Comparison of ENCODE assay signal across 26 cellular contexts in the genomic region with DNA sequence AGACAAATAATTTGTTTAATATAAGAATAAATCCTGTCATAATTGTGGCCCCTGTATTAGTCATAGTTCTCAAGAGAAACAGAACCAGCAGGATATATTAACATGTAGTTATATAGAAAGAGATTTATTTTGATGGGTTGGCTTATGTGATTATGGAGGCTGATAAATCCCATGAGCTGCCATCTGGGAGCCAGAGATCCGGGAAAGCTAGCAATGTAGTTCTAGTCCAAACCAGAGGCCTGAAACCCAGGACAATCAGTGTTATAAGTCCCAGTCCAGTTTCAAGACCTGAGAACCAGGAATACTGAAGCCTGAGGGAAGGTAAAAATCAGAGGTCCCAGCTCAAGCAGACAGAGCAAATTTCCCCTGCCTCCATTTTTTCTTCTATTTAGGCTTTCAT.
"Had no signal": no experiment of that assay in that cellular context is flagged by ENCODE, and none has a peak within 500 bp of the region (broad histone marks: within the 10 kb centered on the region; RNA-seq: fewer than 3 reads in every experiment).

No MANE protein-coding gene starts in this region.

- H3K4me3 ChIP-seq: ovary, psoas muscle, right lobe of liver, sigmoid colon, stomach, thoracic aorta, thyroid gland, tibial nerve, upper lobe of left lung, vagina had no signal

- H3K27me3 ChIP-seq: neutrophil, ovary, right lobe of liver, sigmoid colon, stomach, thyroid gland, tibial nerve, upper lobe of left lung, vagina had no signal

- ATAC-seq: natural killer cell treated with Interleukin-12 subunit alpha and Interleukin-12 subunit beta and Interleukin-15 and Interleukin-18, amount 100 ng/mL, for 72 hours; psoas muscle; right cardiac atrium; right lobe of liver; stimulated activated effector memory CD8-positive, alpha-beta T cell treated with anti-CD3 and anti-CD28 coated beads, Interleukin-12 subunit alpha, Interleukin-12 subunit beta, amount 100 ng/mL, for 72 hours; stimulated activated naive B cell treated with anti-CD40 and anti-IgM and Interleukin-4, amounts not matched to agents 10 μg/mL and 1 μg/mL and 100 μg/mL, for 72 hours had no signal

- H3K9me3 ChIP-seq: neutrophil, ovary, psoas muscle, right lobe of liver, sigmoid colon, stomach, thoracic aorta, thyroid gland, tibial nerve, vagina had no signal

- DNase-seq: nephron progenitor cell; nucleus accumbens; ovary; posterior cingulate gyrus; psoas muscle; right cardiac atrium; right lobe of liver; sigmoid colon; small intestine; stimulated activated CD4-positive, alpha-beta T cell treated with anti-CD3 and anti-CD28 coated beads, Interleukin-15, amount 100 ng/mL, for 24 hours; stimulated activated CD4-positive, alpha-beta T cell treated with anti-CD3 and anti-CD28 coated beads, Interleukin-2, amount 100 ng/mL, for 24 hours; stimulated activated CD4-positive, alpha-beta T cell treated with anti-CD3 and anti-CD28 coated beads, Interleukin-2, amount 100 ng/mL, for 48 hours; stimulated activated CD4-positive, alpha-beta T cell treated with anti-CD3 and anti-CD28 coated beads, Interleukin-4, amount 100 ng/mL, for 24 hours; stimulated activated naive B cell treated with anti-CD40 and anti-IgM and Interleukin-4, amounts not matched to agents 10 μg/mL and 1 μg/mL and 100 μg/mL, for 72 hours; stimulated activated naive CD4-positive, alpha-beta T cell treated with Interleukin-2 at 50 U/mL for 16 hours; stomach; thyroid gland; trophoblast cell; upper lobe of left lung had no signal

- H3K4me1 ChIP-seq: parathyroid adenoma, psoas muscle, right lobe of liver, sigmoid colon, stomach, thyroid gland, tibial nerve, upper lobe of left lung, vagina had no signal

- H3K36me3 ChIP-seq: neutrophil, ovary, right lobe of liver, sigmoid colon, stomach, thoracic aorta, thyroid gland, tibial nerve, upper lobe of left lung, vagina had no signal

- H3K27ac ChIP-seq: neutrophil, ovary, parathyroid adenoma, psoas muscle, right lobe of liver, sigmoid colon, stomach, thoracic aorta, thyroid gland, tibial nerve, upper lobe of left lung, vagina had no signal
